1 cellular context compared by ENCODE assay signal in the genomic region with DNA sequence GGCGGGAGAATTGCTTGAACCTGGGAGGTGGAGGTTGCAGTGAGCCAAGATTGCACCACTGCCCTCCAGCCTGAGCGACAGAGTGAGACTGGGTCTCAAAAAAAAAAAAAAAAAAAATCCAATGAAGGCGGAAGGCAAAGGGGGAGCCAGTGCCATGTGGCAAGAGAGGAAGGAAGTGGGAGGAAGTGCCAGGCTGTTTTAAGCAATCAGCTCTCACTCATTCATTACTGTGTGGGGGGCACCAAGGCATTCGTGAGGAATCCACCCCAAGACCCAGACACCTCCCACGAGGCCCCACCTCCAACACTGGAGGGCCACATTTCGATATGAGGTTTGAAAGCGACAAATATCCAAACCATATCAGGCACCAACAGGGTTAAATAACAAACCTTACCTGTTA.
TF ChIP-seq lines count a peak whose summit lies in the region.

No MANE protein-coding gene starts in this region.

TF ChIP-seq in HEK293, 187 proteins besides CTCF, POLR2A, EP300 and RAD21 (continued from another document):
- TF ChIP-seq, protein P1, sequence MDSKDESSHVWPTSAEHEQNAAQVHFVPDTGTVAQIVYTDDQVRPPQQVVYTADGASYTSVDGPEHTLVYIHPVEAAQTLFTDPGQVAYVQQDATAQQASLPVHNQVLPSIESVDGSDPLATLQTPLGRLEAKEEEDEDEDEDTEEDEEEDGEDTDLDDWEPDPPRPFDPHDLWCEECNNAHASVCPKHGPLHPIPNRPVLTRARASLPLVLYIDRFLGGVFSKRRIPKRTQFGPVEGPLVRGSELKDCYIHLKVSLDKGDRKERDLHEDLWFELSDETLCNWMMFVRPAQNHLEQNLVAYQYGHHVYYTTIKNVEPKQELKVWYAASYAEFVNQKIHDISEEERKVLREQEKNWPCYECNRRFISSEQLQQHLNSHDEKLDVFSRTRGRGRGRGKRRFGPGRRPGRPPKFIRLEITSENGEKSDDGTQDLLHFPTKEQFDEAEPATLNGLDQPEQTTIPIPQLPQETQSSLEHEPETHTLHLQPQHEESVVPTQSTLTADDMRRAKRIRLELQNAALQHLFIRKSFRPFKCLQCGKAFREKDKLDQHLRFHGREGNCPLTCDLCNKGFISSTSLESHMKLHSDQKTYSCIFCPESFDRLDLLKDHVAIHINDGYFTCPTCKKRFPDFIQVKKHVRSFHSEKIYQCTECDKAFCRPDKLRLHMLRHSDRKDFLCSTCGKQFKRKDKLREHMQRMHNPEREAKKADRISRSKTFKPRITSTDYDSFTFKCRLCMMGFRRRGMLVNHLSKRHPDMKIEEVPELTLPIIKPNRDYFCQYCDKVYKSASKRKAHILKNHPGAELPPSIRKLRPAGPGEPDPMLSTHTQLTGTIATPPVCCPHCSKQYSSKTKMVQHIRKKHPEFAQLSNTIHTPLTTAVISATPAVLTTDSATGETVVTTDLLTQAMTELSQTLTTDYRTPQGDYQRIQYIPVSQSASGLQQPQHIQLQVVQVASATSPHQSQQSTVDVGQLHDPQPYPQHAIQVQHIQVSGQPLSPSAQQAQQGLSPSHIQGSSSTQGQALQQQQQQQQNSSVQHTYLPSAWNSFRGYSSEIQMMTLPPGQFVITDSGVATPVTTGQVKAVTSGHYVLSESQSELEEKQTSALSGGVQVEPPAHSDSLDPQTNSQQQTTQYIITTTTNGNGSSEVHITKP (tag by site-specific recombination; IDR thresholded peaks at IDR 0.05): no peak
- no peak for TF ChIP-seq ZNF133 (tag by site-specific recombination; IDR thresholded peaks at IDR 0.05)
- no peak for TF ChIP-seq ZNF610 (tag by site-specific recombination; IDR thresholded peaks at IDR 0.05; ENCODE audit: borderline replicate concordance)
- TF ChIP-seq EGR2 (tag by site-specific recombination; IDR thresholded peaks at IDR 0.05; ENCODE audit: low read depth): 0 out of 2 replicates have a peak, but pooled peaks have one; percentile 26
- TF ChIP-seq, protein P2, sequence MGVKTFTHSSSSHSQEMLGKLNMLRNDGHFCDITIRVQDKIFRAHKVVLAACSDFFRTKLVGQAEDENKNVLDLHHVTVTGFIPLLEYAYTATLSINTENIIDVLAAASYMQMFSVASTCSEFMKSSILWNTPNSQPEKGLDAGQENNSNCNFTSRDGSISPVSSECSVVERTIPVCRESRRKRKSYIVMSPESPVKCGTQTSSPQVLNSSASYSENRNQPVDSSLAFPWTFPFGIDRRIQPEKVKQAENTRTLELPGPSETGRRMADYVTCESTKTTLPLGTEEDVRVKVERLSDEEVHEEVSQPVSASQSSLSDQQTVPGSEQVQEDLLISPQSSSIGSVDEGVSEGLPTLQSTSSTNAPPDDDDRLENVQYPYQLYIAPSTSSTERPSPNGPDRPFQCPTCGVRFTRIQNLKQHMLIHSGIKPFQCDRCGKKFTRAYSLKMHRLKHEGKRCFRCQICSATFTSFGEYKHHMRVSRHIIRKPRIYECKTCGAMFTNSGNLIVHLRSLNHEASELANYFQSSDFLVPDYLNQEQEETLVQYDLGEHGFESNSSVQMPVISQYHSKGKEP (tag by site-specific recombination; IDR thresholded peaks at IDR 0.05): no peak
- TF ChIP-seq ZNF777 (tag by site-specific recombination; IDR thresholded peaks at IDR 0.05; ENCODE audit: borderline replicate concordance): no peak
- no peak for TF ChIP-seq ZNF791 (tag by site-specific recombination; IDR thresholded peaks at IDR 0.05)
- no peak for TF ChIP-seq KLF10 (tag by site-specific recombination; IDR thresholded peaks at IDR 0.05)
